ENCODE assay signal across 10 cellular contexts in genomic region chr4:151540728-151541437, GRCh38.
DNase-seq lines count a peak whose midpoint lies in the region; ATAC-seq, FAIRE-seq and TF ChIP-seq lines count a peak whose summit lies in the region.
"Had no signal": no experiment of that assay in that cellular context is flagged by ENCODE, and none has a peak within 500 bp of the region (broad histone marks: within the 10 kb centered on the region; RNA-seq: fewer than 3 reads in every experiment).

No MANE protein-coding gene starts in this region.

- FAIRE-seq in D721Med (lab: Jason Lieb, UNC): no peak

- H3K36me3 ChIP-seq in left lung: no peaks in the 10 kb centered on the region

- DNase-seq in AG08395 (ENCODE audit: low spot score): peak; percentile 50
- peak; percentile 88 for DNase-seq in LHCN-M2 (ENCODE audit: low read depth)
- DNase-seq in astrocyte of the hippocampus (ENCODE audit: low read depth, low spot score): peak; percentile 73
- DNase-seq in left lung: no peak
- no peak for DNase-seq in cerebellum (ENCODE audit: low spot score)
- DNase-seq in DMS114 treated with DMSO at 0.1 percent for 48 hours (lab: John Stamatoyannopoulos, UW; ENCODE audit: unreplicated experiment): no peak
- no peak for DNase-seq in D721Med (ENCODE audit: insufficient read length, low spot score)
- DNase-seq: activated CD4-positive, alpha-beta T cell treated with anti-CD3 and anti-CD28 coated beads for 4 hours; DMS 273 treated with DMSO at 0.1 percent for 48 hours had no signal

- H3K4me3 ChIP-seq in left lung: no peak overlapping the region

- peaks cover 0 to 5% of the 10 kb centered on the region in 2 donors for H3K4me1 ChIP-seq in left lung

- H3K27ac ChIP-seq in left lung: no peak overlapping the region

- no peaks in the 10 kb centered on the region for H3K27me3 ChIP-seq in left lung

- no peaks in the 10 kb centered on the region for H3K9me3 ChIP-seq in left lung

- ATAC-seq in left lung (peak; percentile 86), GM21367 (IDR thresholded peaks at IDR 0.05; ENCODE audit: unreplicated experiment) (no peak)

- intact Hi-C loops in left lung (cut with DNase I): no loop called here

- no peak for TF ChIP-seq CTCF in left lung (IDR thresholded peaks at IDR 0.05)
- no peak for TF ChIP-seq CTCF in D721Med (IDR thresholded peaks at IDR 0.05; ENCODE audit: insufficient read depth, missing control alignments)

Comparison
In these comparisons a context has a peak if more than half of its experiments do, and no peak if none do; other contexts are left out.
1. DNase-seq: peak in AG08395 (single experiment), LHCN-M2 (single experiment) and astrocyte of the hippocampus (single experiment); none in left lung (0 of 2), cerebellum (single experiment), DMS114 treated with DMSO at 0.1 percent for 48 hours (single experiment) and D721Med (single experiment).